ENCODE assay signal across 8 cellular contexts in the genomic region with DNA sequence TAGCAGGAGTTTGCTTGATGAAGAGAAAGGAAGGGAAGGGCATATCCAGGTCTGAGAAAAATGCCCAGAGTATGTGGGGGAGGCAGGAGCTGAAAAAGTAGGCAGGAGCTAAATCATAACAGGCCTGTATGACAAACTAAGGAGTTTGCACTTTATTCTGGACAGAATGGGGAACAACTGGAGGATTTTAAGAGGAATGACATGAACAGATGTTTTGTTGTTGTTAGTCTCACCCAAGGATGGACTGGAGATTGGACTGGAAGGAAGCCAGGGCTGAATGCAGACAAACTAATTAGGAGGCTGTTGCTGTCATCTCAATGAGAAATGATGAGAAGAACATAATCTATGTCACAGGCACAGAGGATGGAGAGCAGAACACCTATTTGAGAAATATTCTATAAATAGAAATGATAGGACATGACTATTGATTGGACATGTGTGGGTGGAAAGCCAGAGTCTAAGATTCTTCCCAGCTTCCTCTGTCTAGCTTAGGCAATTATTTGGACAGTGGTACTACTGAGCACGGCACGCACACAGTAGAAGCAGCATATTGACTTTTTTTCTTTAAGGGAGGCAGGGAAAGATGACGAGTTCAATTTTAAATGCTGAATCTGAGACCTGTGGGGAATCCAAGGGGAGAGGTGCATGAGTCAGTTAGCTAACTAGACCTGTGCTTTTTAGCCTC. TPM values are rescaled to one million over a fixed set of nuclear protein-coding genes. Genes with fewer than 3 reads are reported as not detected.
A peak's percentile ranks its signal among the peaks of the same experiment; 100 is the strongest.
DNase-seq lines count a peak whose midpoint lies in the region; ATAC-seq and TF ChIP-seq lines count a peak whose summit lies in the region.

No MANE protein-coding gene starts in this region.

- H2BK5ac ChIP-seq in H9 (ENCODE audit: insufficient read length, low read length) = no peak overlapping the region

- H3K9me3 Mint-ChIP-seq in H9 (no peaks in the 10 kb centered on the region), WTC11 (no peaks in the 10 kb centered on the region)

- H3K4me1 Mint-ChIP-seq in H9 (peaks cover 42 to 45% of the 10 kb centered on the region in 2 experiments), WTC11 (peaks cover 42% of the 10 kb centered on the region)

- H3K9me3 ChIP-seq in H9 (ENCODE audit: control insufficient read depth, low read depth, low read length) (no peaks in the 10 kb centered on the region), left ventricle myocardium inferior (replicated peaks) (no peaks in the 10 kb centered on the region), sigmoid colon (no peaks in the 10 kb centered on the region)

- no peak overlapping the region for H2BK12ac ChIP-seq in H9 (ENCODE audit: insufficient read length, low read depth, low read length)

- H3K4me1 ChIP-seq in H9 (ENCODE audit: insufficient read depth, low read length) = peaks cover 2% of the 10 kb centered on the region; the same call in 1 of the 2 replicates
- H3K4me1 ChIP-seq in left ventricle myocardium inferior = peaks cover 59% of the 10 kb centered on the region
- H3K4me1 ChIP-seq in sigmoid colon = peaks cover 0 to 46% (median 40%) of the 10 kb centered on the region in 4 donors

- H3K56ac ChIP-seq in H9 (ENCODE audit: insufficient read length, low read depth, low read length) = no peak overlapping the region

- no peaks in the 10 kb centered on the region for H3K27me3 ChIP-seq in H9 (ENCODE audit: insufficient read depth, low read length)
- no peaks in the 10 kb centered on the region for H3K27me3 ChIP-seq in left ventricle myocardium inferior (ENCODE audit: low read depth)
- H3K27me3 ChIP-seq in sigmoid colon = no peaks in the 10 kb centered on the region

- CTCF ChIA-PET in WTC11 (lab: Charles Lee) = interaction anchor here (0.9 to 3.3 kb wide), 16 partner anchors 8 to 125 kb away, joined by 3 to 29 read pairs (median 6); partner anchors contain the start of genes CDKL2 and G3BP2

- H2AK5ac ChIP-seq in H9 (ENCODE audit: insufficient read length, low read length) = no peak overlapping the region

- H2BK15ac ChIP-seq in H9 (ENCODE audit: low read depth, low read length) = no peak overlapping the region

- peak overlapping the region; percentile 100 for H3K4me2 ChIP-seq in H9 (ENCODE audit: insufficient read depth, insufficient read length, low read length)

- ATAC-seq in WTC11 (no peak), HG03159 (IDR thresholded peaks at IDR 0.05; ENCODE audit: unreplicated experiment) (no peak)

- no peak for TF ChIP-seq CTCF in H9 (conservative IDR thresholded peaks at IDR 0.05)
- no peak for TF ChIP-seq CTCF in WTC11 (IDR thresholded peaks at IDR 0.05)
- no peak for TF ChIP-seq CTCF in left ventricle myocardium inferior (IDR thresholded peaks at IDR 0.05; ENCODE audit: borderline replicate concordance)
- no peak for TF ChIP-seq CTCF in sigmoid colon (IDR thresholded peaks at IDR 0.05)

- peaks cover 36% of the 10 kb centered on the region for H3K79me2 ChIP-seq in H9 (ENCODE audit: insufficient read depth, low read length)

- H3K27ac ChIP-seq in H9 (ENCODE audit: insufficient read length, low read depth, low read length) (no peak overlapping the region), left ventricle myocardium inferior (replicated peaks) (peak overlapping the region; percentile 97), sigmoid colon (peak overlapping the region; percentile 96 to 99 (median 98))

- H3K27ac Mint-ChIP-seq in H9 = peak overlapping the region; percentile 99 to 100 (median 100); a peak in 6 of 7 replicates
- peak overlapping the region; percentile 99 for H3K27ac Mint-ChIP-seq in WTC11

- H3K36me3 Mint-ChIP-seq in H9 (ENCODE audit: insufficient read depth in 1 of 3, low read depth in 3 of 3) = peaks cover 8 to 21% (median 16%) of the 10 kb centered on the region in 3 experiments
- peaks cover 12% of the 10 kb centered on the region for H3K36me3 Mint-ChIP-seq in WTC11

- DNase-seq in AG08395 (ENCODE audit: low spot score) (peak; percentile 36), H9 (no peak), WTC11 (ENCODE audit: low spot score) (no peak), left ventricle myocardium inferior (no peak), sigmoid colon (no peak), H4 (ENCODE audit: low spot score) (no peak), NCI-H2227 (lab: John Stamatoyannopoulos, UW; ENCODE audit: unreplicated experiment) (no peak)

- TF ChIP-seq POLR2A in sigmoid colon (IDR thresholded peaks at IDR 0.05) = no peak

- H4K8ac ChIP-seq in H9 (replicated peaks; ENCODE audit: insufficient read length, low read depth, low read length) = no peak overlapping the region

- no peaks in the 10 kb centered on the region for H3K36me3 ChIP-seq in left ventricle myocardium inferior
- H3K36me3 ChIP-seq in sigmoid colon = no peaks in the 10 kb centered on the region

- H3K14ac ChIP-seq in H9 (ENCODE audit: insufficient read depth, low read length) = no peak overlapping the region

- H2BK120ac ChIP-seq in H9 (ENCODE audit: low read depth, low read length, poor library complexity, severe bottlenecking) = no peak overlapping the region

- H3K4me3 ChIP-seq in left ventricle myocardium inferior (peak overlapping the region; percentile 92), sigmoid colon (peak overlapping the region; percentile 74 to 94 (median 87))

- no peak overlapping the region for H3K23ac ChIP-seq in H9 (ENCODE audit: insufficient read length, low read depth, low read length)

- H3K27me3 Mint-ChIP-seq in H9 (ENCODE audit: low read depth) (no peaks in the 10 kb centered on the region), WTC11 (ENCODE audit: low read depth) (no peaks in the 10 kb centered on the region)

- H2AFZ ChIP-seq in H9 (ENCODE audit: low read length) = no peak overlapping the region

- H3K4me3 Mint-ChIP-seq in H9 (peak overlapping the region; percentile 97 to 99), WTC11 (peak overlapping the region; percentile 99)

- no peaks in the 10 kb centered on the region for H3K23me2 ChIP-seq in H9 (ENCODE audit: insufficient read length, low read depth, low read length, poor library complexity, severe bottlenecking)

- no peaks in the 10 kb centered on the region for H4K20me1 ChIP-seq in H9 (ENCODE audit: control insufficient read depth, insufficient read depth, insufficient read length)

- intact Hi-C loops in left ventricle myocardium inferior (cut with micrococcal nuclease) = loop anchor here (5.0 kb wide), 1 partner anchor 51 kb away; the partner anchor contains the start of gene G3BP2
- intact Hi-C loops in sigmoid colon (cut with DNase I) = loop anchor here (5.0 kb wide), 1 partner anchor 211 kb away; the partner anchor contains the start of genes RCHY1 and THAP6

- H3K4ac ChIP-seq in H9 (ENCODE audit: low read depth, low read length) = no peak overlapping the region

- H3K9ac ChIP-seq in H9 (ENCODE audit: extremely low read depth, insufficient read length, low read length) = peak overlapping the region; percentile 93

- TF ChIP-seq EP300 in sigmoid colon (IDR thresholded peaks at IDR 0.05) = no peak

- no CpG with 5 or more reads among the region's 3 CpGs for WGBS in H9 (ENCODE audit: extremely low coverage, insufficient read length, low lambda C conversion rate)
- WGBS in sigmoid colon, 2 donors = 1 to 3% methylated on average over 3 of the region's 3 CpGs

- H3K18ac ChIP-seq in H9 (ENCODE audit: insufficient read length, low read depth, low read length) = no peak overlapping the region

- no peak overlapping the region for H2BK20ac ChIP-seq in H9 (ENCODE audit: low read depth, low read length, poor library complexity, severe bottlenecking)

- H3T11ph ChIP-seq in H9 (ENCODE audit: low read length) = no peak overlapping the region

- no peak overlapping the region for H4K91ac ChIP-seq in H9 (ENCODE audit: insufficient read length, low read depth, low read length)

- H3K79me1 ChIP-seq in H9 (ENCODE audit: insufficient read depth, low read depth, low read length, poor library complexity, severe bottlenecking) = no peaks in the 10 kb centered on the region

- POLR2A ChIA-PET in WTC11 (lab: Charles Lee) = interaction anchor here (0.5 to 2.6 kb wide), 14 partner anchors 8 to 117 kb away, joined by 3 to 28 read pairs (median 8); partner anchors contain the start of genes CDKL2 and G3BP2

- H4K5ac ChIP-seq in H9 (ENCODE audit: insufficient read length, low read depth, low read length) = no peak overlapping the region

TF ChIP-seq in WTC11, 78 proteins besides CTCF, POLR2A, EP300 and RAD21:
- no peak for TF ChIP-seq E2F4 (CRISPR knock-in tag; IDR thresholded peaks at IDR 0.05; ENCODE audit: borderline replicate concordance, low read depth)
- no peak for TF ChIP-seq TP53 (CRISPR knock-in tag; IDR thresholded peaks at IDR 0.05)

RNA-seq across cellular contexts. Expression of gene USO1, which starts 1.1 kb away (rescaled TPM):
- total RNA-seq in H9 (2021) = 109 and 110 TPM in 2 replicates
- 134 to 162 TPM (median 141 TPM) in 3 replicates for total RNA-seq in WTC11 (2021)
- total RNA-seq in left ventricle myocardium inferior = 84.3 TPM
- total RNA-seq in sigmoid colon = 10 to 100 TPM; 66.5 to 99.4 (median 77.6) TPM
- polyA plus RNA-seq in sigmoid colon = 10 to 100 TPM; 21.0 to 30.6 (median 21.6) TPM
- total RNA-seq in H4 (2014; rRNA removed; shearing (Covaris generic)) = 63.4 and 70.9 TPM in 2 replicates

RNA-seq across cellular contexts. Expression of gene G3BP2, which starts 50.0 kb away (rescaled TPM):
- total RNA-seq in H9 (2021) = 405 and 412 TPM in 2 replicates
- 279 to 294 TPM (median 284 TPM) in 3 replicates for total RNA-seq in WTC11 (2021)
- 71.2 TPM for total RNA-seq in left ventricle myocardium inferior
- total RNA-seq in sigmoid colon = 100 to 1,000 TPM; 102 to 141 (median 119) TPM
- polyA plus RNA-seq in sigmoid colon = 10 to 100 TPM; 60.7 to 83.7 (median 61.7) TPM
- 104 and 131 TPM in 2 replicates for total RNA-seq in H4 (2014; rRNA removed; shearing (Covaris generic))
